ENCODE assay signal across 11 cellular contexts in genomic region chr1:83583351-83584014, GRCh38.
DNase-seq lines count a peak whose midpoint lies in the region; ATAC-seq and TF ChIP-seq lines count a peak whose summit lies in the region.
"Had no signal": no experiment of that assay in that cellular context is flagged by ENCODE, and none has a peak within 500 bp of the region (broad histone marks: within the 10 kb centered on the region; RNA-seq: fewer than 3 reads in every experiment).

No MANE protein-coding gene starts in this region.

- no peak overlapping the region for H3K27ac ChIP-seq in DND-41 (ENCODE audit: low read length)
- H3K27ac ChIP-seq in left lung: no peak overlapping the region
- no peak overlapping the region for H3K27ac ChIP-seq in gastrocnemius medialis
- H3K27ac ChIP-seq in ovary: no peak overlapping the region
- H3K27ac ChIP-seq: SJSA1, upper lobe of left lung had no signal

- H3K9me3 ChIP-seq in DND-41 (ENCODE audit: insufficient read depth, low read length, severe bottlenecking) (peaks cover 19% of the 10 kb centered on the region), left lung (peaks cover 0 to 24% of the 10 kb centered on the region in 2 donors), Caco-2 (no peaks in the 10 kb centered on the region), gastrocnemius medialis (no peaks in the 10 kb centered on the region), ovary (no peaks in the 10 kb centered on the region)
- H3K9me3 ChIP-seq: SJSA1 had no signal

- ATAC-seq in DND-41 (ENCODE audit: insufficient read depth, low read depth): 0 out of 3 replicates have a peak, but pooled peaks have one; percentile 17
- peak; percentile 72 for ATAC-seq in HG02870 (IDR thresholded peaks at IDR 0.05; ENCODE audit: unreplicated experiment)
- ATAC-seq in left lung: peak; percentile 79
- no peak for ATAC-seq in gastrocnemius medialis

- H3K4me3 ChIP-seq in DND-41 (ENCODE audit: low read depth in 1 of 2, low read length in 2 of 2) (no peak overlapping the region), left lung (no peak overlapping the region), Caco-2 (ENCODE audit: low read depth, low read length) (no peak overlapping the region), gastrocnemius medialis (no peak overlapping the region), ovary (no peak overlapping the region)
- H3K4me3 ChIP-seq: SJSA1, upper lobe of left lung had no signal

- no TSS peak for BruUV-seq in Caco-2 (replicated peaks; lab: Mats Ljungman, UMichigan)

- TF ChIP-seq CTCF in DND-41 (IDR thresholded peaks at IDR 0.05; ENCODE audit: borderline replicate concordance, extremely low read depth, low read length, poor library complexity, severe bottlenecking) (peak; percentile 12), left lung (IDR thresholded peaks at IDR 0.05) (no peak), glutamatergic neuron (IDR thresholded peaks at IDR 0.05; ENCODE audit: partially characterized antibody, unreplicated experiment) (no peak), Caco-2 (IDR thresholded peaks at IDR 0.05; ENCODE audit: insufficient read depth in 1 of 2, low read depth in 1 of 2, low read length in 1 of 2, severe bottlenecking in 1 of 2, unreplicated experiment in 1 of 2) (no peak), gastrocnemius medialis (IDR thresholded peaks at IDR 0.05 in 4 of 5, conservative IDR thresholded peaks at IDR 0.05 in 1 of 5) (no peak), ovary (IDR thresholded peaks at IDR 0.05) (no peak)

- DNase-seq in DND-41: no peak
- DNase-seq in activated CD4-positive, alpha-beta T cell treated with anti-CD3 and anti-CD28 coated beads for 1 hour: peak; percentile 18
- DNase-seq in left lung: peak in 1 of 2 donors; percentile 38
- DNase-seq in glutamatergic neuron: no peak
- no peak for DNase-seq in Caco-2
- DNase-seq in gastrocnemius medialis: no peak
- DNase-seq in ovary: no peak
- DNase-seq: cortex of kidney had no signal

- CTCF ChIA-PET in Caco-2 (lab: Charles Lee): no interaction called here

- no peak overlapping the region for H2AFZ ChIP-seq in DND-41 (ENCODE audit: low read depth, low read length)

- POLR2A ChIA-PET in Caco-2 (lab: Charles Lee): no interaction called here

- H3K4me1 ChIP-seq in DND-41 (ENCODE audit: insufficient read depth, low read length): no peaks in the 10 kb centered on the region
- H3K4me1 ChIP-seq in left lung: no peaks in the 10 kb centered on the region
- H3K4me1 ChIP-seq in Caco-2: no peaks in the 10 kb centered on the region
- H3K4me1 ChIP-seq in gastrocnemius medialis: no peaks in the 10 kb centered on the region
- H3K4me1 ChIP-seq in ovary (ENCODE audit: insufficient read depth): no peaks in the 10 kb centered on the region
- H3K4me1 ChIP-seq: SJSA1, upper lobe of left lung had no signal

- H4K20me1 ChIP-seq in DND-41 (ENCODE audit: insufficient read depth, low read length): no peaks in the 10 kb centered on the region

- in situ Hi-C loops in gastrocnemius medialis (cut with MboI; ENCODE audit: low sequenced_read_pairs in 4 of 4): no loop called here

- H3K9ac ChIP-seq in DND-41 (ENCODE audit: low read depth, low read length): no peak overlapping the region

- H3K27ac Mint-ChIP-seq in glutamatergic neuron (ENCODE audit: unreplicated experiment) (no peak overlapping the region), Caco-2 (ENCODE audit: unreplicated experiment) (no peak overlapping the region)

- 89 to 95% (median 93%) methylated on average over 2 to 4 of the region's 4 CpGs for WGBS in ovary, 3 donors

- H3K4me3 Mint-ChIP-seq in glutamatergic neuron (ENCODE audit: unreplicated experiment) (no peak overlapping the region), Caco-2 (ENCODE audit: unreplicated experiment) (no peak overlapping the region)

- H3K4me1 Mint-ChIP-seq in glutamatergic neuron (ENCODE audit: low read depth, unreplicated experiment) (no peaks in the 10 kb centered on the region), Caco-2 (ENCODE audit: low read depth, unreplicated experiment) (no peaks in the 10 kb centered on the region)

- TF ChIP-seq EP300 in ovary (IDR thresholded peaks at IDR 0.05): no peak

- intact Hi-C loops in left lung (cut with DNase I): no loop called here
- intact Hi-C loops in Caco-2 (cut with micrococcal nuclease; ENCODE audit: unreplicated experiment): no loop called here
- intact Hi-C loops in gastrocnemius medialis (cut with DNase I; ENCODE audit: low total_unique reads): no loop called here
- intact Hi-C loops in ovary (cut with DNase I): no loop called here

- TF ChIP-seq POLR2A in gastrocnemius medialis (IDR thresholded peaks at IDR 0.05) (no peak), ovary (IDR thresholded peaks at IDR 0.05) (no peak)

- H3K4me2 ChIP-seq in DND-41 (ENCODE audit: insufficient read depth, low read length): no peak overlapping the region

- H3K27me3 ChIP-seq in DND-41 (ENCODE audit: insufficient read depth, low read length, poor library complexity): no peaks in the 10 kb centered on the region
- no peaks in the 10 kb centered on the region for H3K27me3 ChIP-seq in left lung
- H3K27me3 ChIP-seq in Caco-2 (replicated peaks; ENCODE audit: control insufficient read depth, insufficient read depth, low read length): no peaks in the 10 kb centered on the region
- no peaks in the 10 kb centered on the region for H3K27me3 ChIP-seq in gastrocnemius medialis
- H3K27me3 ChIP-seq in ovary: no peaks in the 10 kb centered on the region
- H3K27me3 ChIP-seq: SJSA1, upper lobe of left lung had no signal

- H3K36me3 Mint-ChIP-seq in glutamatergic neuron (ENCODE audit: unreplicated experiment): no peaks in the 10 kb centered on the region
- H3K36me3 Mint-ChIP-seq in Caco-2 (ENCODE audit: insufficient read depth, unreplicated experiment): no peaks in the 10 kb centered on the region

- no peaks in the 10 kb centered on the region for H3K79me2 ChIP-seq in DND-41 (ENCODE audit: insufficient read depth, low read length)

- H3K36me3 ChIP-seq in DND-41 (ENCODE audit: insufficient read depth, low read length): no peaks in the 10 kb centered on the region
- H3K36me3 ChIP-seq in left lung: no peaks in the 10 kb centered on the region
- no peaks in the 10 kb centered on the region for H3K36me3 ChIP-seq in Caco-2 (ENCODE audit: control insufficient read depth, insufficient read depth, low read length)
- H3K36me3 ChIP-seq in gastrocnemius medialis: no peaks in the 10 kb centered on the region
- H3K36me3 ChIP-seq in ovary: no peaks in the 10 kb centered on the region
- H3K36me3 ChIP-seq: SJSA1, upper lobe of left lung had no signal

- H3K9me3 Mint-ChIP-seq in glutamatergic neuron (ENCODE audit: unreplicated experiment): no peaks in the 10 kb centered on the region
- no peaks in the 10 kb centered on the region for H3K9me3 Mint-ChIP-seq in Caco-2 (ENCODE audit: unreplicated experiment)

- peaks cover 2% of the 10 kb centered on the region for H3K27me3 Mint-ChIP-seq in glutamatergic neuron (ENCODE audit: unreplicated experiment)
- no peaks in the 10 kb centered on the region for H3K27me3 Mint-ChIP-seq in Caco-2 (ENCODE audit: insufficient read depth, unreplicated experiment)

Comparison
In these comparisons a context has a peak if more than half of its experiments do, and no peak if none do; other contexts are left out.
1. ATAC-seq: peak in DND-41 (single experiment), HG02870 (single experiment) and left lung (single experiment); none in gastrocnemius medialis (0 of 2).